Comparison of ENCODE assay signal across 14 cellular contexts in genomic region chr1:240399381-240399780, GRCh38.
DNase-seq lines count a peak whose midpoint lies in the region; ATAC-seq and TF ChIP-seq lines count a peak whose summit lies in the region.
"Had no signal": no experiment of that assay in that cellular context is flagged by ENCODE, and none has a peak within 500 bp of the region (broad histone marks: within the 10 kb centered on the region; RNA-seq: fewer than 3 reads in every experiment).

No MANE protein-coding gene starts in this region.

- peaks cover 2% of the 10 kb centered on the region for H3K9me3 Mint-ChIP-seq in activated CD4-positive, alpha-beta memory T cell treated with anti-CD3 and anti-CD28 coated beads, Interleukin-2, amount 10 ng/mL, durations not matched to agents 7 days and 5 days
- H3K9me3 Mint-ChIP-seq: activated naive CD4-positive, alpha-beta T cell treated with anti-CD3 and anti-CD28 coated beads, Interleukin-2, amount 10 ng/mL, durations not matched to agents 7 days and 5 days; mesothelial cell of epicardium had no signal

- POLR2A ChIA-PET in AG04449 (lab: Yijun Ruan, JAX): interaction anchor here (0.6 to 1.1 kb wide), 2 partner anchors 14 to 53 kb away, joined by 3 to 5 read pairs; no protein-coding TSS in a partner anchor
- POLR2A ChIA-PET in activated CD4-positive, alpha-beta memory T cell treated with anti-CD3 and anti-CD28 coated beads, Interleukin-2, amount 10 ng/mL, durations not matched to agents 7 days and 5 days (lab: Charles Lee): no interaction called here

- H3K36me3 ChIP-seq in brain microvascular endothelial cell (replicated peaks) (no peaks in the 10 kb centered on the region), mesodermal cell (ENCODE audit: control insufficient read depth, insufficient read depth, low read length) (no peaks in the 10 kb centered on the region)
- H3K36me3 ChIP-seq: gastrocnemius medialis had no signal

- TF ChIP-seq CTCF in AG04449 (IDR thresholded peaks at IDR 0.05; ENCODE audit: insufficient read depth, low read length, missing control alignments): no peak
- no peak for TF ChIP-seq CTCF in brain microvascular endothelial cell (IDR thresholded peaks at IDR 0.05; ENCODE audit: low read depth, low read length, missing control alignments)

- CTCF ChIA-PET in AG04449 (lab: Yijun Ruan, JAX): interaction anchor here (0.9 to 2.0 kb wide), 8 partner anchors 14 to 373 kb away, joined by 3 to 8 read pairs (median 4); no protein-coding TSS in a partner anchor
- CTCF ChIA-PET in activated CD4-positive, alpha-beta memory T cell treated with anti-CD3 and anti-CD28 coated beads, Interleukin-2, amount 10 ng/mL, durations not matched to agents 7 days and 5 days (lab: Charles Lee): no interaction called here

- H3K4me3 ChIP-seq in AG04449 (ENCODE audit: low read depth, low read length) (no peak overlapping the region), brain microvascular endothelial cell (ENCODE audit: low read depth, low read length) (no peak overlapping the region), mesodermal cell (ENCODE audit: extremely low read depth, insufficient read depth, low read length, poor library complexity, severe bottlenecking) (no peak overlapping the region)
- H3K4me3 ChIP-seq: gastrocnemius medialis had no signal

- H3K4me1 ChIP-seq in mesodermal cell (ENCODE audit: control insufficient read depth, insufficient read depth, low read length, poor library complexity, severe bottlenecking): peaks cover 11% of the 10 kb centered on the region
- H3K4me1 ChIP-seq: gastrocnemius medialis had no signal

- H3K27me3 Mint-ChIP-seq in activated CD4-positive, alpha-beta memory T cell treated with anti-CD3 and anti-CD28 coated beads, Interleukin-2, amount 10 ng/mL, durations not matched to agents 7 days and 5 days: no peaks in the 10 kb centered on the region
- H3K27me3 Mint-ChIP-seq: activated naive CD4-positive, alpha-beta T cell treated with anti-CD3 and anti-CD28 coated beads, Interleukin-2, amount 10 ng/mL, durations not matched to agents 7 days and 5 days; CD4-positive, CD25-positive, alpha-beta regulatory T cell had no signal

- H3K27me3 ChIP-seq in brain microvascular endothelial cell (replicated peaks): no peaks in the 10 kb centered on the region
- H3K27me3 ChIP-seq: gastrocnemius medialis had no signal

- ATAC-seq in HG03196 (IDR thresholded peaks at IDR 0.05; ENCODE audit: unreplicated experiment) (no peak), HG03175 (IDR thresholded peaks at IDR 0.05; ENCODE audit: unreplicated experiment) (no peak)
- ATAC-seq: gastrocnemius medialis had no signal

- H3K9me3 ChIP-seq in mesodermal cell (ENCODE audit: control insufficient read depth, low read length): no peaks in the 10 kb centered on the region
- H3K9me3 ChIP-seq: gastrocnemius medialis had no signal

- in situ Hi-C loops in brain microvascular endothelial cell (cut with HindIII; ENCODE audit: low pct_ligation_motif_present, low sequenced_read_pairs): no loop called here

- no peak overlapping the region for H3K4me3 Mint-ChIP-seq in activated CD4-positive, alpha-beta memory T cell treated with anti-CD3 and anti-CD28 coated beads, Interleukin-2, amount 10 ng/mL, durations not matched to agents 7 days and 5 days
- H3K4me3 Mint-ChIP-seq: activated naive CD4-positive, alpha-beta T cell treated with anti-CD3 and anti-CD28 coated beads, Interleukin-2, amount 10 ng/mL, durations not matched to agents 7 days and 5 days; CD4-positive, CD25-positive, alpha-beta regulatory T cell; mesothelial cell of epicardium had no signal

- no peaks in the 10 kb centered on the region for H3K36me3 Mint-ChIP-seq in activated CD4-positive, alpha-beta memory T cell treated with anti-CD3 and anti-CD28 coated beads, Interleukin-2, amount 10 ng/mL, durations not matched to agents 7 days and 5 days (ENCODE audit: low read depth)
- H3K36me3 Mint-ChIP-seq: activated naive CD4-positive, alpha-beta T cell treated with anti-CD3 and anti-CD28 coated beads, Interleukin-2, amount 10 ng/mL, durations not matched to agents 7 days and 5 days; CD4-positive, CD25-positive, alpha-beta regulatory T cell; mesothelial cell of epicardium had no signal

- WGBS in mesodermal cell (ENCODE audit: insufficient coverage in 2 of 2), 2 experiments: 37 to 45% methylated on average over 4 to 5 of the region's 6 CpGs

- H3K27ac ChIP-seq in brain microvascular endothelial cell: peak overlapping the region; percentile 82
- H3K27ac ChIP-seq in mesodermal cell (ENCODE audit: low read depth, low read length, severe bottlenecking): peak overlapping the region; percentile 77
- H3K27ac ChIP-seq: gastrocnemius medialis had no signal

- no peaks in the 10 kb centered on the region for H3K4me1 Mint-ChIP-seq in activated CD4-positive, alpha-beta memory T cell treated with anti-CD3 and anti-CD28 coated beads, Interleukin-2, amount 10 ng/mL, durations not matched to agents 7 days and 5 days
- H3K4me1 Mint-ChIP-seq: activated naive CD4-positive, alpha-beta T cell treated with anti-CD3 and anti-CD28 coated beads, Interleukin-2, amount 10 ng/mL, durations not matched to agents 7 days and 5 days; CD4-positive, CD25-positive, alpha-beta regulatory T cell; mesothelial cell of epicardium had no signal

- no peak overlapping the region for H3K27ac Mint-ChIP-seq in activated CD4-positive, alpha-beta memory T cell treated with anti-CD3 and anti-CD28 coated beads, Interleukin-2, amount 10 ng/mL, durations not matched to agents 7 days and 5 days
- H3K27ac Mint-ChIP-seq: activated naive CD4-positive, alpha-beta T cell treated with anti-CD3 and anti-CD28 coated beads, Interleukin-2, amount 10 ng/mL, durations not matched to agents 7 days and 5 days; CD4-positive, CD25-positive, alpha-beta regulatory T cell; mesothelial cell of epicardium had no signal

- DNase-seq in AG04449 (ENCODE audit: low read depth, low spot score) (peak; percentile 86), HS-27A (ENCODE audit: low read depth) (peak; percentile 22), brain microvascular endothelial cell (peak; percentile 96), NCI-H1105 treated with DMSO at 0.1 percent for 48 hours (lab: John Stamatoyannopoulos, UW) (no peak)
- DNase-seq in activated CD4-positive, alpha-beta memory T cell treated with anti-CD3 and anti-CD28 coated beads, Interleukin-2, amount 10 ng/mL, durations not matched to agents 7 days and 5 days: no peak
- DNase-seq: activated naive CD4-positive, alpha-beta T cell treated with anti-CD3 and anti-CD28 coated beads, Interleukin-2, amount 10 ng/mL, durations not matched to agents 7 days and 5 days; CD4-positive, CD25-positive, alpha-beta regulatory T cell; gastrocnemius medialis; SHP77; stimulated activated naive CD4-positive, alpha-beta T cell treated with Interleukin-2 at 50 U/mL for 16 hours had no signal

Comparison
In these comparisons a context has a peak if more than half of its experiments do, and no peak if none do; other contexts are left out.
1. DNase-seq: peak in AG04449 (single experiment), HS-27A (single experiment) and brain microvascular endothelial cell (single experiment); none in activated CD4-positive, alpha-beta memory T cell treated with anti-CD3 and anti-CD28 coated beads, Interleukin-2, amount 10 ng/mL, durations not matched to agents 7 days and 5 days (single experiment) and NCI-H1105 treated with DMSO at 0.1 percent for 48 hours (single experiment).